ENCODE assay signal across 7 cellular contexts in genomic region chr18:51029378-51029693, GRCh38. TPM values are rescaled to one million over a fixed set of nuclear protein-coding genes. Genes with fewer than 3 reads are reported as not detected.
DNase-seq lines count a peak whose midpoint lies in the region; ATAC-seq and TF ChIP-seq lines count a peak whose summit lies in the region.

No MANE protein-coding gene starts in this region.

- H3K4me3 ChIP-seq in fibroblast of the aortic adventitia (ENCODE audit: low read depth, low read length) = peak overlapping the region; percentile 77
- peak overlapping the region; percentile 75 for H3K4me3 ChIP-seq in skeletal muscle cell (ENCODE audit: low read depth, low read length)

- peak; percentile 22 for DNase-seq in H4 (ENCODE audit: low spot score)
- no peak for DNase-seq in fibroblast of the aortic adventitia (ENCODE audit: low read depth)
- no peak for DNase-seq in skeletal muscle cell (ENCODE audit: low read depth)
- no peak for DNase-seq in NCI-H446 treated with DMSO at 0.1 percent for 48 hours (lab: John Stamatoyannopoulos, UW)

- ATAC-seq in SK-N-SH treated with all-trans-retinoic acid at 6 μM for 48 hours (peak; percentile 67), HG03439 (IDR thresholded peaks at IDR 0.05; ENCODE audit: unreplicated experiment) (no peak), HG02610 (IDR thresholded peaks at IDR 0.05; ENCODE audit: unreplicated experiment) (no peak)

- TF ChIP-seq CTCF in fibroblast of the aortic adventitia (IDR thresholded peaks at IDR 0.05; ENCODE audit: insufficient read depth, low read length) = no peak

TF ChIP-seq in SK-N-SH treated with all-trans-retinoic acid at 6 μM for 48 hours, 23 proteins besides CTCF, POLR2A, EP300 and RAD21:
- TF ChIP-seq GLIS3 (CRISPR knock-in tag; IDR thresholded peaks at IDR 0.05) = no peak
- TF ChIP-seq, protein P1, sequence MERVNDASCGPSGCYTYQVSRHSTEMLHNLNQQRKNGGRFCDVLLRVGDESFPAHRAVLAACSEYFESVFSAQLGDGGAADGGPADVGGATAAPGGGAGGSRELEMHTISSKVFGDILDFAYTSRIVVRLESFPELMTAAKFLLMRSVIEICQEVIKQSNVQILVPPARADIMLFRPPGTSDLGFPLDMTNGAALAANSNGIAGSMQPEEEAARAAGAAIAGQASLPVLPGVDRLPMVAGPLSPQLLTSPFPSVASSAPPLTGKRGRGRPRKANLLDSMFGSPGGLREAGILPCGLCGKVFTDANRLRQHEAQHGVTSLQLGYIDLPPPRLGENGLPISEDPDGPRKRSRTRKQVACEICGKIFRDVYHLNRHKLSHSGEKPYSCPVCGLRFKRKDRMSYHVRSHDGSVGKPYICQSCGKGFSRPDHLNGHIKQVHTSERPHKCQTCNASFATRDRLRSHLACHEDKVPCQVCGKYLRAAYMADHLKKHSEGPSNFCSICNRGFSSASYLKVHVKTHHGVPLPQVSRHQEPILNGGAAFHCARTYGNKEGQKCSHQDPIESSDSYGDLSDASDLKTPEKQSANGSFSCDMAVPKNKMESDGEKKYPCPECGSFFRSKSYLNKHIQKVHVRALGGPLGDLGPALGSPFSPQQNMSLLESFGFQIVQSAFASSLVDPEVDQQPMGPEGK (CRISPR knock-in tag; IDR thresholded peaks at IDR 0.05; ENCODE audit: borderline replicate concordance) = no peak
- TF ChIP-seq ISL1 (CRISPR knock-in tag; IDR thresholded peaks at IDR 0.05) = no peak
- TF ChIP-seq RARB (CRISPR knock-in tag; IDR thresholded peaks at IDR 0.05) = no peak
- TF ChIP-seq ZFP30 (CRISPR knock-in tag; IDR thresholded peaks at IDR 0.05) = no peak
- TF ChIP-seq ZC3H10 (CRISPR knock-in tag; IDR thresholded peaks at IDR 0.05) = no peak
- TF ChIP-seq SNAI2 (CRISPR knock-in tag; IDR thresholded peaks at IDR 0.05) = no peak
- no peak for TF ChIP-seq BACH2 (CRISPR knock-in tag; IDR thresholded peaks at IDR 0.05; ENCODE audit: borderline replicate concordance)
- no peak for TF ChIP-seq POU6F1 (CRISPR knock-in tag; IDR thresholded peaks at IDR 0.05; ENCODE audit: borderline replicate concordance, low read depth)
- TF ChIP-seq ZFP3 (CRISPR knock-in tag; IDR thresholded peaks at IDR 0.05) = no peak
- no peak for TF ChIP-seq PPARA (CRISPR knock-in tag; IDR thresholded peaks at IDR 0.05; ENCODE audit: borderline replicate concordance)
- no peak for TF ChIP-seq ZNF8 (CRISPR knock-in tag; IDR thresholded peaks at IDR 0.05)
- TF ChIP-seq CSRNP3 (CRISPR knock-in tag; IDR thresholded peaks at IDR 0.05) = no peak
- no peak for TF ChIP-seq TSHZ2 (CRISPR knock-in tag; IDR thresholded peaks at IDR 0.05)
TF ChIP-seq in SK-N-SH treated with all-trans-retinoic acid at 6 μM for 48 hours: peak in this region for 0.

RNA-seq across cellular contexts. Expression of gene SMAD4, which starts 0.7 kb away (rescaled TPM):
- total RNA-seq in H4 (2014; rRNA removed; shearing (Covaris generic)) = 46.0 and 87.2 TPM in 2 replicates
- total RNA-seq in fibroblast of the aortic adventitia (ENCODE audit: low replicate concordance) = 142 and 298 TPM in 2 replicates
